ENCODE assay signal across 2 cellular contexts in genomic region chr15:90063733-90064247, GRCh38.
TF ChIP-seq lines count a peak whose summit lies in the region.

No MANE protein-coding gene starts in this region.

TF ChIP-seq in liver, 16 proteins besides CTCF, POLR2A, EP300 and RAD21:
- no peak for TF ChIP-seq RXRA (IDR thresholded peaks at IDR 0.05)
- TF ChIP-seq HNF4G (IDR thresholded peaks at IDR 0.05), result no peak
- TF ChIP-seq EGR1 (IDR thresholded peaks at IDR 0.05; ENCODE audit: low read depth in 2 of 2), result no peak
- TF ChIP-seq TAF1 (conservative IDR thresholded peaks at IDR 0.05), result no peak
- no peak for TF ChIP-seq ZBTB33 (IDR thresholded peaks at IDR 0.05)
- TF ChIP-seq REST (IDR thresholded peaks at IDR 0.05), result no peak
- TF ChIP-seq FOXA2 (IDR thresholded peaks at IDR 0.05), result no peak
- TF ChIP-seq JUND (IDR thresholded peaks at IDR 0.05), result no peak
- no peak for TF ChIP-seq HNF4A (conservative IDR thresholded peaks at IDR 0.05)
- no peak for TF ChIP-seq FOXA1 (IDR thresholded peaks at IDR 0.05)
- no peak for TF ChIP-seq ATF3 (IDR thresholded peaks at IDR 0.05)
- no peak for TF ChIP-seq SP1 (IDR thresholded peaks at IDR 0.05)
- TF ChIP-seq YY1 (IDR thresholded peaks at IDR 0.05), result no peak
- no peak for TF ChIP-seq MAX (IDR thresholded peaks at IDR 0.05)
- TF ChIP-seq NR2F2 (IDR thresholded peaks at IDR 0.05), result no peak
- no peak for TF ChIP-seq GABPA (IDR thresholded peaks at IDR 0.05 in 1 of 2, conservative IDR thresholded peaks at IDR 0.05 in 1 of 2)

TF ChIP-seq in HepG2, 621 proteins besides CTCF, POLR2A, EP300 and RAD21:
- TF ChIP-seq HOXA5 (CRISPR knock-in tag; IDR thresholded peaks at IDR 0.05) (no peak), SNAPC2 (CRISPR knock-in tag; IDR thresholded peaks at IDR 0.05) (no peak), ZMYM3 (CRISPR knock-in tag; IDR thresholded peaks at IDR 0.05) (no peak), CSRNP1 (CRISPR knock-in tag; IDR thresholded peaks at IDR 0.05) (no peak), ZNF841 (CRISPR knock-in tag; IDR thresholded peaks at IDR 0.05; ENCODE audit: borderline replicate concordance) (no peak), ZSCAN20 (CRISPR knock-in tag; IDR thresholded peaks at IDR 0.05; ENCODE audit: borderline replicate concordance) (no peak), FOXO1 (CRISPR knock-in tag; IDR thresholded peaks at IDR 0.05) (no peak), RBM39 (IDR thresholded peaks at IDR 0.05; ENCODE audit: low read depth, low read length, poor library complexity, severe bottlenecking) (no peak), ZNF530 (CRISPR knock-in tag; IDR thresholded peaks at IDR 0.05; ENCODE audit: low read depth) (no peak), ZGPAT (CRISPR knock-in tag; IDR thresholded peaks at IDR 0.05) (no peak), BRF2 (CRISPR knock-in tag; IDR thresholded peaks at IDR 0.05) (no peak), MEIS2 (CRISPR knock-in tag; IDR thresholded peaks at IDR 0.05) (no peak)
- TF ChIP-seq, protein P1, sequence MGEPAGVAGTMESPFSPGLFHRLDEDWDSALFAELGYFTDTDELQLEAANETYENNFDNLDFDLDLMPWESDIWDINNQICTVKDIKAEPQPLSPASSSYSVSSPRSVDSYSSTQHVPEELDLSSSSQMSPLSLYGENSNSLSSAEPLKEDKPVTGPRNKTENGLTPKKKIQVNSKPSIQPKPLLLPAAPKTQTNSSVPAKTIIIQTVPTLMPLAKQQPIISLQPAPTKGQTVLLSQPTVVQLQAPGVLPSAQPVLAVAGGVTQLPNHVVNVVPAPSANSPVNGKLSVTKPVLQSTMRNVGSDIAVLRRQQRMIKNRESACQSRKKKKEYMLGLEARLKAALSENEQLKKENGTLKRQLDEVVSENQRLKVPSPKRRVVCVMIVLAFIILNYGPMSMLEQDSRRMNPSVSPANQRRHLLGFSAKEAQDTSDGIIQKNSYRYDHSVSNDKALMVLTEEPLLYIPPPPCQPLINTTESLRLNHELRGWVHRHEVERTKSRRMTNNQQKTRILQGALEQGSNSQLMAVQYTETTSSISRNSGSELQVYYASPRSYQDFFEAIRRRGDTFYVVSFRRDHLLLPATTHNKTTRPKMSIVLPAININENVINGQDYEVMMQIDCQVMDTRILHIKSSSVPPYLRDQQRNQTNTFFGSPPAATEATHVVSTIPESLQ (CRISPR knock-in tag; conservative IDR thresholded peaks at IDR 0.05), result no peak
